23 cellular contexts compared by ENCODE assay signal in the genomic region with DNA sequence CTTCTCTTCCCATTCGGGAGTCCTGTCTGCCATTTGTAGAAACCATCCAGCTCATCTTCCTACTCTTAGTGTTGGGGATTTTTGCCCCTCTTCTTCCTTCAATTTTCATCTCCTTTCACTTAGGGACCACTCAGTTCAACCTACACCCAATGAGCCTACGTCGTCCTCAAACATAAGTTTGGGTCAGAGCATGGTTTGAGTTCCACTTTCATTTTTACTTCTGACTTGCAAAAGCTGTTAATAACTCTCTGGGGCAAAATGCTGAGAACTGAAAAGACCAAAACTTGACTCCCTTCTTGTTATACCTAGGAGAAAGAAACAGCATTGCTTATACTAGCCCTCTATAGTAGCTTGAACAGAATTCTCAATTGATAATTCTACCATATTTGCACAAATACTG.
DNase-seq lines count a peak whose midpoint lies in the region; ATAC-seq and TF ChIP-seq lines count a peak whose summit lies in the region.
"Had no signal": no experiment of that assay in that cellular context is flagged by ENCODE, and none has a peak within 500 bp of the region (broad histone marks: within the 10 kb centered on the region; RNA-seq: fewer than 3 reads in every experiment).

No MANE protein-coding gene starts in this region.

- no peak for TF ChIP-seq POLR2A in uterus (IDR thresholded peaks at IDR 0.05)

- TF ChIP-seq CTCF in natural killer cell (IDR thresholded peaks at IDR 0.05) (no peak), uterus (IDR thresholded peaks at IDR 0.05) (no peak)

- H3K4me3 Mint-ChIP-seq in natural killer cell treated with Interleukin-12 subunit alpha and Interleukin-12 subunit beta and Interleukin-15 and Interleukin-18, amount 100 ng/mL, for 72 hours, result peak overlapping the region; percentile 8
- H3K4me3 Mint-ChIP-seq in natural killer cell, result no peak overlapping the region
- H3K4me3 Mint-ChIP-seq in activated CD4-positive, alpha-beta T cell treated with anti-CD3 and anti-CD28 coated beads, Interleukin-2, amount 10 ng/mL, durations not matched to agents 24 days and 14 days, result no peak overlapping the region
- H3K4me3 Mint-ChIP-seq: naive B cell had no signal

- H3K36me3 ChIP-seq in subcutaneous abdominal adipose tissue (ENCODE audit: control insufficient read depth in 5 of 5, insufficient read depth in 5 of 5, low read length in 5 of 5) (no peaks in the 10 kb centered on the region), uterus (no peaks in the 10 kb centered on the region)
- H3K36me3 ChIP-seq: esophagus muscularis mucosa had no signal

- H3K9me3 ChIP-seq in subcutaneous abdominal adipose tissue (ENCODE audit: control insufficient read depth in 5 of 5, low read length in 5 of 5) (no peaks in the 10 kb centered on the region), uterus (no peaks in the 10 kb centered on the region)
- H3K9me3 ChIP-seq: esophagus muscularis mucosa had no signal

- peaks cover 17% of the 10 kb centered on the region for H3K36me3 Mint-ChIP-seq in natural killer cell treated with Interleukin-12 subunit alpha and Interleukin-12 subunit beta and Interleukin-15 and Interleukin-18, amount 100 ng/mL, for 72 hours
- H3K36me3 Mint-ChIP-seq in natural killer cell, result peaks cover 3% of the 10 kb centered on the region
- no peaks in the 10 kb centered on the region for H3K36me3 Mint-ChIP-seq in activated CD4-positive, alpha-beta T cell treated with anti-CD3 and anti-CD28 coated beads, Interleukin-2, amount 10 ng/mL, durations not matched to agents 24 days and 14 days (ENCODE audit: low read depth)
- H3K36me3 Mint-ChIP-seq: CD4-positive, alpha-beta memory T cell; immature natural killer cell; naive B cell had no signal

- no peak for DNase-seq in natural killer cell treated with Interleukin-12 subunit alpha and Interleukin-12 subunit beta and Interleukin-15 and Interleukin-18, amount 100 ng/mL, for 72 hours (ENCODE audit: low spot score)
- no peak for DNase-seq in natural killer cell
- peak; percentile 99 for DNase-seq in OCI-M1 (lab: John Stamatoyannopoulos, UW)
- DNase-seq in NCI-H1436 treated with DMSO at 0.1 percent for 48 hours (lab: John Stamatoyannopoulos, UW), result no peak
- no peak for DNase-seq in activated CD4-positive, alpha-beta T cell treated with anti-CD3 and anti-CD28 coated beads, Interleukin-2, amount 10 ng/mL, durations not matched to agents 24 days and 14 days
- no peak for DNase-seq in uterus
- DNase-seq: activated gamma-delta T cell; amygdala; caudate nucleus; CD4-positive, alpha-beta memory T cell; DND-41; effector CD4-positive, alpha-beta T cell; GM23248; immature natural killer cell; naive B cell; NCI-H1048; NCI-H526; stimulated activated CD4-positive, alpha-beta T cell treated with anti-CD3 and anti-CD28 coated beads, Interleukin-4, amount 100 ng/mL, for 4 hours; T-helper 9 cell had no signal

- no peak overlapping the region for H3K9ac ChIP-seq in subcutaneous abdominal adipose tissue (ENCODE audit: low read length in 5 of 5)
- H3K9ac ChIP-seq: GM23248, parathyroid adenoma had no signal

- no peak overlapping the region for H3K27ac ChIP-seq in subcutaneous abdominal adipose tissue (ENCODE audit: low read depth, low read length)
- H3K27ac ChIP-seq in uterus, result no peak overlapping the region
- H3K27ac ChIP-seq: esophagus muscularis mucosa, GM23248, parathyroid adenoma had no signal

- no peaks in the 10 kb centered on the region for H3K27me3 ChIP-seq in subcutaneous abdominal adipose tissue (ENCODE audit: control insufficient read depth in 5 of 5, insufficient read depth in 4 of 5, low read length in 5 of 5)
- no peaks in the 10 kb centered on the region for H3K27me3 ChIP-seq in uterus
- H3K27me3 ChIP-seq: esophagus muscularis mucosa had no signal

- H3K4me1 ChIP-seq in subcutaneous abdominal adipose tissue (ENCODE audit: control insufficient read depth in 5 of 5, insufficient read depth in 5 of 5, low read length in 5 of 5) (peaks cover 0 to 9% (median 5%) of the 10 kb centered on the region in 5 donors), uterus (no peaks in the 10 kb centered on the region)
- H3K4me1 ChIP-seq: parathyroid adenoma had no signal

- H3K27ac Mint-ChIP-seq in natural killer cell treated with Interleukin-12 subunit alpha and Interleukin-12 subunit beta and Interleukin-15 and Interleukin-18, amount 100 ng/mL, for 72 hours, result no peak overlapping the region
- no peak overlapping the region for H3K27ac Mint-ChIP-seq in natural killer cell
- no peak overlapping the region for H3K27ac Mint-ChIP-seq in activated CD4-positive, alpha-beta T cell treated with anti-CD3 and anti-CD28 coated beads, Interleukin-2, amount 10 ng/mL, durations not matched to agents 24 days and 14 days
- H3K27ac Mint-ChIP-seq: CD4-positive, alpha-beta memory T cell; immature natural killer cell; naive B cell had no signal

- no peak for ATAC-seq in natural killer cell treated with Interleukin-12 subunit alpha and Interleukin-12 subunit beta and Interleukin-15 and Interleukin-18, amount 100 ng/mL, for 72 hours
- ATAC-seq in natural killer cell (no peak), HG02610 (IDR thresholded peaks at IDR 0.05; ENCODE audit: unreplicated experiment) (peak; percentile 57)

- intact Hi-C loops in natural killer cell (cut with micrococcal nuclease), result no loop called here
- intact Hi-C loops in activated CD4-positive, alpha-beta T cell treated with anti-CD3 and anti-CD28 coated beads, Interleukin-2, amount 10 ng/mL, durations not matched to agents 24 days and 14 days (cut with micrococcal nuclease), result no loop called here
- intact Hi-C loops in uterus (cut with DNase I; ENCODE audit: low total_unique reads), result no loop called here

- H3K27me3 Mint-ChIP-seq in natural killer cell treated with Interleukin-12 subunit alpha and Interleukin-12 subunit beta and Interleukin-15 and Interleukin-18, amount 100 ng/mL, for 72 hours, result no peaks in the 10 kb centered on the region
- H3K27me3 Mint-ChIP-seq in natural killer cell (ENCODE audit: low read depth in 2 of 2), result no peaks in the 10 kb centered on the region
- no peaks in the 10 kb centered on the region for H3K27me3 Mint-ChIP-seq in activated CD4-positive, alpha-beta T cell treated with anti-CD3 and anti-CD28 coated beads, Interleukin-2, amount 10 ng/mL, durations not matched to agents 24 days and 14 days
- H3K27me3 Mint-ChIP-seq: CD4-positive, alpha-beta memory T cell; naive B cell had no signal

- H3K4me3 ChIP-seq in subcutaneous abdominal adipose tissue (ENCODE audit: low read depth in 1 of 5, low read length in 5 of 5) (peak overlapping the region; percentile 23 to 56 (median 50)), uterus (no peak overlapping the region)
- H3K4me3 ChIP-seq: GM23248 had no signal

- peaks cover 33% of the 10 kb centered on the region for H3K9me3 Mint-ChIP-seq in natural killer cell treated with Interleukin-12 subunit alpha and Interleukin-12 subunit beta and Interleukin-15 and Interleukin-18, amount 100 ng/mL, for 72 hours
- H3K9me3 Mint-ChIP-seq in natural killer cell, result peaks cover 17 to 19% of the 10 kb centered on the region in 2 donors
- peaks cover 5% of the 10 kb centered on the region for H3K9me3 Mint-ChIP-seq in activated CD4-positive, alpha-beta T cell treated with anti-CD3 and anti-CD28 coated beads, Interleukin-2, amount 10 ng/mL, durations not matched to agents 24 days and 14 days

- no peaks in the 10 kb centered on the region for H3K4me1 Mint-ChIP-seq in natural killer cell treated with Interleukin-12 subunit alpha and Interleukin-12 subunit beta and Interleukin-15 and Interleukin-18, amount 100 ng/mL, for 72 hours (ENCODE audit: low read depth in 2 of 2)
- H3K4me1 Mint-ChIP-seq in natural killer cell, result no peaks in the 10 kb centered on the region
- no peaks in the 10 kb centered on the region for H3K4me1 Mint-ChIP-seq in activated CD4-positive, alpha-beta T cell treated with anti-CD3 and anti-CD28 coated beads, Interleukin-2, amount 10 ng/mL, durations not matched to agents 24 days and 14 days
- H3K4me1 Mint-ChIP-seq: immature natural killer cell, naive B cell had no signal

Comparison
In these comparisons a context has a peak if more than half of its experiments do, and no peak if none do; other contexts are left out.
1. H3K4me3 ChIP-seq: peak in subcutaneous abdominal adipose tissue (5 of 5); none in uterus (0 of 2).